ENCODE assay signal across 8 cellular contexts in the genomic region with DNA sequence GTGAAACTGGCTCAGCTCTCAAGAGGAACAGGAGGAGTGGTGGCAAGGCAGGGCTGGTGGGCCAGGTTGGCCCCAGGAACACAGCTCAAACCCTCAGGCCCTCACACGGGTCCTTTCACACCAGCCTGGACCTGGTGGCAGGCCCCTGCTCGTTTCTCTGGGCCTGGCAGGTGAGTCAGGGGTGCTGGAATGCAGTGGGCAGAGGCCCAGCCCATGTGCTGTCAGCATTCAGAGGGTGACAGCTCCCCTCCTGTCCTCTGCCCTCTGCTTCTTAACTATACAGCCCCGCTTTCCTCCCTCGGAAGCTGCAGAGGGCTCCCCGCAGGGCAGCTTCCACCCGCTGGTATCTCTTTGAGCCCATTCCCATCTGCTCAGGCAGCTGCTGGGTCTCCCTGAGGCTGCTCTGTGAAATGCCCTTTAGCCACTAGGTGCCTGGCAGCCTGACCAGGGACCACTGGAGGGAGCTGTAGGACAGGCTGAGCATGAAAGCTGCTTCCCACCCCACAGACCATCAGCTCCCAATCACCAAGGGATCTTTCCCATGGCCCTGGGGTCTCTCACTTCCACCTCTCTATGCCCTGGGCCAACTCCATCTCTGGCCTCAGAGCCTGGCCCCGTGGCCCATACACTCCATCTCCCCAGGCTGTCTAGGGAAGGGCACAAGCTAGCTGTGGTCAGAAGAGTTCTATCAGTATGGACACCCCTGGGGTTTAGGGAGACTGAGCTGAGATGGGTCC. TPM values are rescaled to one million over a fixed set of nuclear protein-coding genes. Genes with fewer than 3 reads are reported as not detected.
A peak's percentile ranks its signal among the peaks of the same experiment; 100 is the strongest.
DNase-seq lines count a peak whose midpoint lies in the region; ATAC-seq and TF ChIP-seq lines count a peak whose summit lies in the region.

No MANE protein-coding gene starts in this region.

- no peak overlapping the region for H3K4me3 ChIP-seq in OCI-LY3 (ENCODE audit: low read length)
- no peak overlapping the region for H3K4me3 ChIP-seq in naive thymus-derived CD4-positive, alpha-beta T cell (ENCODE audit: low read length)

- peaks cover 11% of the 10 kb centered on the region for H3K79me2 ChIP-seq in OCI-LY3 (ENCODE audit: low read length)

- TF ChIP-seq CTCF in GM12873 (IDR thresholded peaks at IDR 0.05; ENCODE audit: insufficient read depth, low read depth, low read length, missing control alignments) (peak; percentile 96), OCI-LY3 (IDR thresholded peaks at IDR 0.05; ENCODE audit: low read depth, low read length) (peak; percentile 89)

- CTCF ChIA-PET in naive thymus-derived CD4-positive, alpha-beta T cell (lab: Charles Lee): interaction anchor here (0.6 to 4.5 kb wide), 12 partner anchors 17 to 860 kb away, joined by 3 to 36 read pairs (median 4); a partner anchor contains a TSS

- H3K36me3 Mint-ChIP-seq in naive thymus-derived CD4-positive, alpha-beta T cell: peaks cover 0 to 14% (median 4%) of the 10 kb centered on the region in 5 donors

- ATAC-seq in esophagus mucosa: peak; percentile 84
- ATAC-seq in naive thymus-derived CD4-positive, alpha-beta T cell: peak; percentile 59
- no peak for ATAC-seq in HG03045 (IDR thresholded peaks at IDR 0.05; ENCODE audit: unreplicated experiment)

- no peaks in the 10 kb centered on the region for H3K27me3 Mint-ChIP-seq in naive thymus-derived CD4-positive, alpha-beta T cell

- POLR2A ChIA-PET in naive thymus-derived CD4-positive, alpha-beta T cell (lab: Charles Lee): interaction anchor here (0.7 to 7.3 kb wide), 4 partner anchors 14 to 239 kb away, joined by 3 to 77 read pairs (median 6); a partner anchor contains a TSS

- peaks cover 11 to 34% (median 24%) of the 10 kb centered on the region in 7 donors for H3K4me1 Mint-ChIP-seq in naive thymus-derived CD4-positive, alpha-beta T cell

- H4K20me1 ChIP-seq in OCI-LY3 (ENCODE audit: insufficient read depth, low read length): no peaks in the 10 kb centered on the region

- no peak overlapping the region for H3K4me2 ChIP-seq in OCI-LY3 (ENCODE audit: low read length)

- intact Hi-C loops in naive thymus-derived CD4-positive, alpha-beta T cell (cut with micrococcal nuclease): loop anchor here (1.0 to 2.0 kb wide), 6 partner anchors 106 to 451 kb away; a partner anchor contains a TSS

- H3K9me3 Mint-ChIP-seq in naive thymus-derived CD4-positive, alpha-beta T cell: peaks cover 0 to 2% (median 0%) of the 10 kb centered on the region in 11 donors

- no peaks in the 10 kb centered on the region for H3K27me3 ChIP-seq in OCI-LY3 (ENCODE audit: low read depth, low read length)
- no peaks in the 10 kb centered on the region for H3K27me3 ChIP-seq in naive thymus-derived CD4-positive, alpha-beta T cell (ENCODE audit: control insufficient read depth in 2 of 2, insufficient read depth in 2 of 2, low read length in 2 of 2)

- no peak overlapping the region for H3K4me3 Mint-ChIP-seq in naive thymus-derived CD4-positive, alpha-beta T cell

- DNase-seq in HT-29 (ENCODE audit: low spot score) (peak; percentile 92), activated T-cell treated with anti-CD3 and anti-CD28 coated beads for 4 hours (peak; percentile 49)
- DNase-seq in naive thymus-derived CD4-positive, alpha-beta T cell: peak; percentile 30 to 61 (median 44)
- peak in 5 of 6 experiments; percentile 16 to 45 (median 39) for DNase-seq in stimulated activated naive CD4-positive, alpha-beta T cell (lab: John Stamatoyannopoulos, UW)

- H3K36me3 ChIP-seq in OCI-LY3 (replicated peaks; ENCODE audit: low read depth, low read length): no peaks in the 10 kb centered on the region
- no peaks in the 10 kb centered on the region for H3K36me3 ChIP-seq in naive thymus-derived CD4-positive, alpha-beta T cell (ENCODE audit: control insufficient read depth in 2 of 3, insufficient read depth in 3 of 3, low read length in 3 of 3)

- peak overlapping the region in 2 of 9 donors; percentile 32 to 38 for H3K27ac Mint-ChIP-seq in naive thymus-derived CD4-positive, alpha-beta T cell

- H3K9me3 ChIP-seq in OCI-LY3 (ENCODE audit: insufficient read depth, low read length): no peaks in the 10 kb centered on the region
- no peaks in the 10 kb centered on the region for H3K9me3 ChIP-seq in naive thymus-derived CD4-positive, alpha-beta T cell (ENCODE audit: control insufficient read depth in 2 of 3, low read length in 3 of 3)

- H3K4me1 ChIP-seq in OCI-LY3 (ENCODE audit: low read length): peaks cover 13% of the 10 kb centered on the region
- H3K4me1 ChIP-seq in naive thymus-derived CD4-positive, alpha-beta T cell (ENCODE audit: control insufficient read depth in 2 of 2, insufficient read depth in 2 of 2, low read length in 2 of 2): peaks cover 10 to 13% of the 10 kb centered on the region in 2 donors

- H2AFZ ChIP-seq in OCI-LY3 (ENCODE audit: low read depth, low read length): no peak overlapping the region

- H3K9ac ChIP-seq in OCI-LY3 (ENCODE audit: low read length): no peak overlapping the region

- H3K27ac ChIP-seq in OCI-LY3 (ENCODE audit: low read length): no peak overlapping the region
- no peak overlapping the region for H3K27ac ChIP-seq in naive thymus-derived CD4-positive, alpha-beta T cell (ENCODE audit: low read depth, low read length)

RNA-seq across cellular contexts. Expression of a gene that starts 24.8 kb away (rescaled TPM):
- total RNA-seq in HT-29 (2014; rRNA removed; shearing (Covaris generic)): 8.6 and 11.2 TPM in 2 replicates
- total RNA-seq in esophagus mucosa: 1.6 TPM
- 1 to 10 TPM; 3.5 to 8.7 (median 6.2) TPM for total RNA-seq in naive thymus-derived CD4-positive, alpha-beta T cell
- 1 to 10 TPM; 2.5 to 3.0 TPM for polyA plus RNA-seq in naive thymus-derived CD4-positive, alpha-beta T cell

RNA-seq across cellular contexts. Expression of a gene that starts 33.1 kb away (rescaled TPM):
- 1.5 and 3.1 TPM in 2 replicates for total RNA-seq in HT-29 (2014; rRNA removed; shearing (Covaris generic))
- total RNA-seq in esophagus mucosa: 114 TPM
- total RNA-seq in naive thymus-derived CD4-positive, alpha-beta T cell: under 1 TPM in 2 of 5 experiments, not detected in 3; 0.05 to 0.34 TPM
- polyA plus RNA-seq in naive thymus-derived CD4-positive, alpha-beta T cell: 1 to 10 TPM; 1.2 to 2.0 TPM

RNA-seq across cellular contexts. Expression of a gene that starts 33.3 kb away (rescaled TPM):
- total RNA-seq in HT-29 (2014; rRNA removed; shearing (Covaris generic)): 0.23 and 0.26 TPM in 2 replicates
- total RNA-seq in esophagus mucosa: 131 TPM
- under 1 TPM in 2 of 5 experiments, not detected in 3; 0.49 to 0.51 TPM for total RNA-seq in naive thymus-derived CD4-positive, alpha-beta T cell
- under 1 TPM in 1 of 2 donors, not detected in 1; 0.22 TPM for polyA plus RNA-seq in naive thymus-derived CD4-positive, alpha-beta T cell

RNA-seq across cellular contexts. Expression of a gene that starts 48.8 kb away (rescaled TPM):
- total RNA-seq in HT-29 (2014; rRNA removed; shearing (Covaris generic)): not detected in 2 replicates
- 10.4 TPM for total RNA-seq in esophagus mucosa
- not detected for total RNA-seq in naive thymus-derived CD4-positive, alpha-beta T cell
- polyA plus RNA-seq in naive thymus-derived CD4-positive, alpha-beta T cell: not detected

RNA-seq across cellular contexts. Expression of a gene that starts 49.0 kb away (rescaled TPM):
- total RNA-seq in HT-29 (2014; rRNA removed; shearing (Covaris generic)): 0.08 TPM in 2 replicates
- 29.3 TPM for total RNA-seq in esophagus mucosa
- under 1 TPM in 1 of 5 experiments, not detected in 4; 0.49 TPM for total RNA-seq in naive thymus-derived CD4-positive, alpha-beta T cell
- polyA plus RNA-seq in naive thymus-derived CD4-positive, alpha-beta T cell: not detected

Comparison
In these comparisons a context has a peak if more than half of its experiments do, and no peak if none do; other contexts are left out.
1. DNase-seq: peak in every context shown above with its lines; median percentile 92 in HT-29; 49 in activated T-cell treated with anti-CD3 and anti-CD28 coated beads for 4 hours; 44 in naive thymus-derived CD4-positive, alpha-beta T cell; 39 in stimulated activated naive CD4-positive, alpha-beta T cell.
2. RNA of a gene that starts 33.1 kb away (total RNA-seq): 114 TPM in esophagus mucosa (single experiment); 1.5 to 3.1 TPM in HT-29 and 0.05 to 0.34 TPM in naive thymus-derived CD4-positive, alpha-beta T cell; every median in the first group is over 10 times any median in the second.
3. RNA of a gene that starts 33.3 kb away (total RNA-seq): 131 TPM in esophagus mucosa (single experiment); 0.49 to 0.51 TPM in naive thymus-derived CD4-positive, alpha-beta T cell and 0.23 to 0.26 TPM in HT-29; every median in the first group is over 10 times any median in the second.